In genomic region chr13:110799246-110800236, GRCh38 we compare ENCODE assay signal across 8 cellular contexts.
DNase-seq lines count a peak whose midpoint lies in the region; ATAC-seq and TF ChIP-seq lines count a peak whose summit lies in the region.
"Had no signal": no experiment of that assay in that cellular context is flagged by ENCODE, and none has a peak within 500 bp of the region (broad histone marks: within the 10 kb centered on the region; RNA-seq: fewer than 3 reads in every experiment).

No MANE protein-coding gene starts in this region.

- peak overlapping the region in 3 of 5 donors; percentile 29 to 69 (median 41) for H3K9ac ChIP-seq in subcutaneous abdominal adipose tissue (ENCODE audit: low read length in 5 of 5)

- H3K36me3 Mint-ChIP-seq in chondrocyte (ENCODE audit: low read depth) = no peaks in the 10 kb centered on the region
- H3K36me3 Mint-ChIP-seq in CD8-positive, alpha-beta memory T cell = peaks cover 0 to 7% (median 0%) of the 10 kb centered on the region in 3 donors

- peak overlapping the region; percentile 6 for H3K27ac ChIP-seq in subcutaneous abdominal adipose tissue (ENCODE audit: low read depth, low read length)
- H3K27ac ChIP-seq in CD8-positive, alpha-beta memory T cell (ENCODE audit: low read depth, low read length) = no peak overlapping the region

- H3K27me3 ChIP-seq in subcutaneous abdominal adipose tissue (ENCODE audit: control insufficient read depth in 5 of 5, insufficient read depth in 4 of 5, low read length in 5 of 5) = peaks cover 3 to 13% (median 8%) of the 10 kb centered on the region in 5 donors
- peaks cover 24% of the 10 kb centered on the region for H3K27me3 ChIP-seq in CD8-positive, alpha-beta memory T cell (ENCODE audit: insufficient read depth, low read length, poor library complexity, severe bottlenecking)

- TF ChIP-seq CTCF in chondrocyte (IDR thresholded peaks at IDR 0.05) = no peak

- peak overlapping the region; percentile 87 for H3K27ac Mint-ChIP-seq in chondrocyte (ENCODE audit: unreplicated experiment)
- peak overlapping the region in 1 of 8 donors; percentile 10 for H3K27ac Mint-ChIP-seq in CD8-positive, alpha-beta memory T cell

- DNase-seq in LHCN-M2 (ENCODE audit: low read depth) (peak; percentile 71), chondrocyte (ENCODE audit: low spot score) (no peak), lung microvascular endothelial cell (ENCODE audit: low read depth in 2 of 2) (peak; percentile 31 to 52), NCI-H526 (lab: John Stamatoyannopoulos, UW) (no peak)
- no peak for DNase-seq in CD8-positive, alpha-beta memory T cell
- DNase-seq: activated T-cell treated with anti-CD3 and anti-CD28 coated beads, Interleukin-2, amount 50 U/mL, for 1 hour had no signal

- H3K9me3 Mint-ChIP-seq in chondrocyte (ENCODE audit: low read depth) = no peaks in the 10 kb centered on the region
- H3K9me3 Mint-ChIP-seq in CD8-positive, alpha-beta memory T cell = peaks cover 0 to 7% (median 7%) of the 10 kb centered on the region in 5 donors

- ATAC-seq in GM18519 (IDR thresholded peaks at IDR 0.05; ENCODE audit: low FRiP score, unreplicated experiment) = no peak

- H3K27me3 Mint-ChIP-seq in chondrocyte (ENCODE audit: low read depth) = no peaks in the 10 kb centered on the region
- H3K27me3 Mint-ChIP-seq in CD8-positive, alpha-beta memory T cell = peaks cover 24 to 82% of the 10 kb centered on the region in 2 donors

- peaks cover 0 to 3% (median 0%) of the 10 kb centered on the region in 5 donors for H3K9me3 ChIP-seq in subcutaneous abdominal adipose tissue (ENCODE audit: control insufficient read depth in 5 of 5, low read length in 5 of 5)
- no peaks in the 10 kb centered on the region for H3K9me3 ChIP-seq in CD8-positive, alpha-beta memory T cell (ENCODE audit: low read length)

- H3K4me1 Mint-ChIP-seq in chondrocyte (ENCODE audit: low read depth) = peaks cover 23% of the 10 kb centered on the region
- H3K4me1 Mint-ChIP-seq in CD8-positive, alpha-beta memory T cell = peaks cover 4 to 12% (median 6%) of the 10 kb centered on the region in 3 donors

- H3K4me1 ChIP-seq in subcutaneous abdominal adipose tissue (ENCODE audit: control insufficient read depth in 5 of 5, insufficient read depth in 5 of 5, low read length in 5 of 5) = peaks cover 4 to 19% (median 12%) of the 10 kb centered on the region in 5 donors
- H3K4me1 ChIP-seq in CD8-positive, alpha-beta memory T cell (ENCODE audit: insufficient read depth, low read length) = no peaks in the 10 kb centered on the region

- peaks cover 0 to 2% (median 0%) of the 10 kb centered on the region in 5 donors for H3K36me3 ChIP-seq in subcutaneous abdominal adipose tissue (ENCODE audit: control insufficient read depth in 5 of 5, insufficient read depth in 5 of 5, low read length in 5 of 5)
- H3K36me3 ChIP-seq in CD8-positive, alpha-beta memory T cell (ENCODE audit: insufficient read depth, low read length) = no peaks in the 10 kb centered on the region

- CTCF ChIA-PET in CD8-positive, alpha-beta memory T cell (lab: Charles Lee) = interaction anchor here (0.9 to 1.5 kb wide), 2 partner anchors 8 to 206 kb away, joined by 3 read pairs; no protein-coding TSS in a partner anchor

- POLR2A ChIA-PET in CD8-positive, alpha-beta memory T cell (lab: Charles Lee) = no interaction called here

- peak overlapping the region; percentile 66 for H3K4me3 Mint-ChIP-seq in chondrocyte (ENCODE audit: unreplicated experiment)
- H3K4me3 Mint-ChIP-seq in CD8-positive, alpha-beta memory T cell = peak overlapping the region in 1 of 7 donors; percentile 17

- H3K4me3 ChIP-seq in subcutaneous abdominal adipose tissue (ENCODE audit: low read depth in 1 of 5, low read length in 5 of 5) = peak overlapping the region; percentile 44 to 57 (median 50)
- H3K4me3 ChIP-seq in CD8-positive, alpha-beta memory T cell (ENCODE audit: low read length) = no peak overlapping the region

Comparison
In these comparisons a context has a peak if more than half of its experiments do, and no peak if none do; other contexts are left out.
1. DNase-seq: peak in LHCN-M2 (single experiment) and lung microvascular endothelial cell (2 of 2); none in chondrocyte (single experiment), CD8-positive, alpha-beta memory T cell (0 of 5) and NCI-H526 (0 of 2).